ENCODE assay signal across 1 cellular context in the genomic region with DNA sequence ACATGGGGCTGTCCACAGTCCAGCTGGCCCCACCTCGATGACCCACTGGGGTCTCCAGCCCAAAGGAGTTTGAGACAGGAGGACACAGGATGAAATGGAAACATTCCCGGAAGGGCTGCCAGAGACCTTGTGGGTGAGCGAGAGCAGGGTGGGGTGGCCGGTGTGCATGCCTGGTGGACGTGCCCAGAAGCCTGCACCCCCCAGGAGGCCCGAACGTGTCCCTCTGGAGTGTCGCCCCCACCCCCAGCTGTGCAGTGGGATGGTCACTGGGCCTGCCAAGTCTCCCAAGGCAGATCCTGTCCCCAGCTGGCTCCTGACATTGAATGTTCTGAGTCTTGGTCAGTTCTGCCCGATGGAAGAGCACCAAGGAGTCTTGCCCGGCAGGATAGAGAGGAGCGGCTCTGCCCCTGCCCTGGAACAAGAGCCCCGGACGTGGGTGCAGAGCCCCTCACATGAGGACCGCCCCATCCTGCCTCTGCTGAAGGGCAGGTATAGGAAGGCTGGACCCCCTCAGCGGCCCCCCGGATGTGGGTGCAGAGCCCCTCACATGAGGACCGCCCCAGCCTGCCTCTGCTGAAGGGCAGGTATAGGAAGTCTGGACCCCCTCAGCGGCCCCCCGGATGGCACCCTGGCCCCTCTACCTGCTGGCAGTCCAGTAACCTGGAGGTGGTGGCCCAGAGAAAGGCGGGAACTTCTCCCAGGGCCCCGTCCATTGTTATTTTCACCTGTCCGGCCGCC.
TF ChIP-seq lines count a peak whose summit lies in the region.

No MANE protein-coding gene starts in this region.

TF ChIP-seq in HepG2, 621 proteins besides CTCF, POLR2A, EP300 and RAD21 (continued from another document):
- TF ChIP-seq, protein P1, sequence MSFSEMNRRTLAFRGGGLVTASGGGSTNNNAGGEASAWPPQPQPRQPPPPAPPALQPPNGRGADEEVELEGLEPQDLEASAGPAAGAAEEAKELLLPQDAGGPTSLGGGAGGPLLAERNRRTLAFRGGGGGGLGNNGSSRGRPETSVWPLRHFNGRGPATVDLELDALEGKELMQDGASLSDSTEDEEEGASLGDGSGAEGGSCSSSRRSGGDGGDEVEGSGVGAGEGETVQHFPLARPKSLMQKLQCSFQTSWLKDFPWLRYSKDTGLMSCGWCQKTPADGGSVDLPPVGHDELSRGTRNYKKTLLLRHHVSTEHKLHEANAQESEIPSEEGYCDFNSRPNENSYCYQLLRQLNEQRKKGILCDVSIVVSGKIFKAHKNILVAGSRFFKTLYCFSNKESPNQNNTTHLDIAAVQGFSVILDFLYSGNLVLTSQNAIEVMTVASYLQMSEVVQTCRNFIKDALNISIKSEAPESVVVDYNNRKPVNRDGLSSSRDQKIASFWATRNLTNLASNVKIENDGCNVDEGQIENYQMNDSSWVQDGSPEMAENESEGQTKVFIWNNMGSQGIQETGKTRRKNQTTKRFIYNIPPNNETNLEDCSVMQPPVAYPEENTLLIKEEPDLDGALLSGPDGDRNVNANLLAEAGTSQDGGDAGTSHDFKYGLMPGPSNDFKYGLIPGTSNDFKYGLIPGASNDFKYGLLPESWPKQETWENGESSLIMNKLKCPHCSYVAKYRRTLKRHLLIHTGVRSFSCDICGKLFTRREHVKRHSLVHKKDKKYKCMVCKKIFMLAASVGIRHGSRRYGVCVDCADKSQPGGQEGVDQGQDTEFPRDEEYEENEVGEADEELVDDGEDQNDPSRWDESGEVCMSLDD (CRISPR knock-in tag; IDR thresholded peaks at IDR 0.05; ENCODE audit: borderline replicate concordance) = no peak
- TF ChIP-seq, protein P2, sequence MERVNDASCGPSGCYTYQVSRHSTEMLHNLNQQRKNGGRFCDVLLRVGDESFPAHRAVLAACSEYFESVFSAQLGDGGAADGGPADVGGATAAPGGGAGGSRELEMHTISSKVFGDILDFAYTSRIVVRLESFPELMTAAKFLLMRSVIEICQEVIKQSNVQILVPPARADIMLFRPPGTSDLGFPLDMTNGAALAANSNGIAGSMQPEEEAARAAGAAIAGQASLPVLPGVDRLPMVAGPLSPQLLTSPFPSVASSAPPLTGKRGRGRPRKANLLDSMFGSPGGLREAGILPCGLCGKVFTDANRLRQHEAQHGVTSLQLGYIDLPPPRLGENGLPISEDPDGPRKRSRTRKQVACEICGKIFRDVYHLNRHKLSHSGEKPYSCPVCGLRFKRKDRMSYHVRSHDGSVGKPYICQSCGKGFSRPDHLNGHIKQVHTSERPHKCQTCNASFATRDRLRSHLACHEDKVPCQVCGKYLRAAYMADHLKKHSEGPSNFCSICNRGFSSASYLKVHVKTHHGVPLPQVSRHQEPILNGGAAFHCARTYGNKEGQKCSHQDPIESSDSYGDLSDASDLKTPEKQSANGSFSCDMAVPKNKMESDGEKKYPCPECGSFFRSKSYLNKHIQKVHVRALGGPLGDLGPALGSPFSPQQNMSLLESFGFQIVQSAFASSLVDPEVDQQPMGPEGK (CRISPR knock-in tag; IDR thresholded peaks at IDR 0.05) = 0 out of 2 replicates have a peak, but pooled peaks have one; percentile 8
- TF ChIP-seq ZNF3 (CRISPR knock-in tag; IDR thresholded peaks at IDR 0.05) (no peak), CENPT (CRISPR knock-in tag; IDR thresholded peaks at IDR 0.05; ENCODE audit: low read depth) (no peak), TOPORS (CRISPR knock-in tag; IDR thresholded peaks at IDR 0.05) (no peak), KDM2A (CRISPR knock-in tag; IDR thresholded peaks at IDR 0.05; ENCODE audit: borderline replicate concordance, low read depth) (peak; percentile 24; the same call in 1 of the 2 replicates), CHD4 (IDR thresholded peaks at IDR 0.05; ENCODE audit: borderline replicate concordance, low read length) (no peak), PAWR (CRISPR knock-in tag; IDR thresholded peaks at IDR 0.05; ENCODE audit: borderline replicate concordance) (no peak), TMF1 (CRISPR knock-in tag; IDR thresholded peaks at IDR 0.05; ENCODE audit: low read depth) (no peak), ZC3H13 (CRISPR knock-in tag; IDR thresholded peaks at IDR 0.05) (peak; percentile 93), ZNF326 (CRISPR knock-in tag; IDR thresholded peaks at IDR 0.05; ENCODE audit: borderline replicate concordance) (peak; percentile 90), AKAP8 (CRISPR knock-in tag; IDR thresholded peaks at IDR 0.05) (peak; percentile 97), RXRB (CRISPR knock-in tag; IDR thresholded peaks at IDR 0.05; ENCODE audit: borderline replicate concordance) (no peak), SOX13 (IDR thresholded peaks at IDR 0.05) (no peak), SOX13 (CRISPR knock-in tag; conservative IDR thresholded peaks at IDR 0.05 in 1 of 2, IDR thresholded peaks at IDR 0.05 in 1 of 2) (no peak)
- TF ChIP-seq, protein P3, sequence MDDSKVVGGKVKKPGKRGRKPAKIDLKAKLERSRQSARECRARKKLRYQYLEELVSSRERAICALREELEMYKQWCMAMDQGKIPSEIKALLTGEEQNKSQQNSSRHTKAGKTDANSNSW (CRISPR knock-in tag; IDR thresholded peaks at IDR 0.05; ENCODE audit: borderline replicate concordance) = no peak
- TF ChIP-seq, protein P4, sequence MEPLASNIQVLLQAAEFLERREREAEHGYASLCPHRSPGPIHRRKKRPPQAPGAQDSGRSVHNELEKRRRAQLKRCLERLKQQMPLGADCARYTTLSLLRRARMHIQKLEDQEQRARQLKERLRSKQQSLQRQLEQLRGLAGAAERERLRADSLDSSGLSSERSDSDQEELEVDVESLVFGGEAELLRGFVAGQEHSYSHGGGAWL (CRISPR knock-in tag; IDR thresholded peaks at IDR 0.05) = no peak
- TF ChIP-seq, protein P5, sequence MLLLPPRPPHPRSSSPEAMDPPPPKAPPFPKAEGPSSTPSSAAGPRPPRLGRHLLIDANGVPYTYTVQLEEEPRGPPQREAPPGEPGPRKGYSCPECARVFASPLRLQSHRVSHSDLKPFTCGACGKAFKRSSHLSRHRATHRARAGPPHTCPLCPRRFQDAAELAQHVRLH (CRISPR knock-in tag; IDR thresholded peaks at IDR 0.05; ENCODE audit: borderline replicate concordance, low read depth) = no peak
